Comparison of ENCODE assay signal across 3 cellular contexts in the genomic region with DNA sequence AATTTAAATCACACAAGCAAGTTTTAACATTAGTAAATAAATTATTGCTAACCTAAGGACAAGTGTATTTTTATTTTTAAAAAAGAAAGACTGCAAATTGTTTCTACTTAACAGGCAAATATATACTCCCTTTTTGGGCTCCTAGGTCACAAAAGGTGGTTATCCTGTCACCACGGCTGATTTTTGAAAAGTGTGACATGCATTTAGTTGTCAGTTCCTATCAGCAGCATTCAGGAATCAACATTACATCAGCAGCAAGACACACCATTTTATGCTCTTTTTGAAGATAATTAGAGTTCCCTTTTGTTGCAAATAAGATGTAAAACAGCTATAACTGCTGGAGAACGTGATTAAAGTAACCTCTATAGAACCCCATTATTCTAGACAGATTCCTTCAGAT.
"Had no signal": no experiment of that assay in that cellular context is flagged by ENCODE, and none has a peak within 500 bp of the region (broad histone marks: within the 10 kb centered on the region; RNA-seq: fewer than 3 reads in every experiment).

No MANE protein-coding gene starts in this region.

- DNase-seq: GDM1, GF-D8 had no signal

- ATAC-seq: GM12878 had no signal

- H3K4me3 ChIP-seq: GM12878 had no signal
